In genomic region chr7:144488977-144489376, GRCh38 we compare ENCODE assay signal across 25 cellular contexts.
"Had no signal": no experiment of that assay in that cellular context is flagged by ENCODE, and none has a peak within 500 bp of the region (broad histone marks: within the 10 kb centered on the region; RNA-seq: fewer than 3 reads in every experiment).

No MANE protein-coding gene starts in this region.

- H3K4me2 ChIP-seq: KMS-11, PC-9 had no signal

- H2AFZ ChIP-seq: PC-9 had no signal

- FAIRE-seq: RCC 7860 had no signal

- H3K27me3 ChIP-seq: SJCRH30 had no signal

- H3K9ac ChIP-seq: KMS-11 had no signal

- DNase-seq: Karpas-422, NCI-H1048, NCI-H1092 treated with DMSO at 0.1 percent for 48 hours, NCI-H1436, NCI-H146, NCI-H1694, NCI-H1930, NCI-H2029 treated with DMSO at 0.1 percent for 48 hours, NCI-H2081 treated with DMSO at 0.1 percent for 48 hours, NCI-H2107, NCI-H2171, NCI-H226, NCI-H446 treated with DMSO at 0.1 percent for 48 hours, NCI-H510A, NCI-H524, NCI-H526, NCI-H748 treated with DMSO at 0.1 percent for 48 hours, NCI-H82, PC-9, SIG-M5, SJCRH30 had no signal

- H3K4me1 ChIP-seq: SJCRH30 had no signal

- H3K36me3 ChIP-seq: SJCRH30 had no signal

- H3K27ac ChIP-seq: KMS-11, PC-9, RWPE1, SJCRH30, SK-N-MC had no signal

- H3K4me3 ChIP-seq: PC-9, SJCRH30, SK-N-MC had no signal

- H3K9me3 ChIP-seq: SJCRH30 had no signal
